In the genomic region with DNA sequence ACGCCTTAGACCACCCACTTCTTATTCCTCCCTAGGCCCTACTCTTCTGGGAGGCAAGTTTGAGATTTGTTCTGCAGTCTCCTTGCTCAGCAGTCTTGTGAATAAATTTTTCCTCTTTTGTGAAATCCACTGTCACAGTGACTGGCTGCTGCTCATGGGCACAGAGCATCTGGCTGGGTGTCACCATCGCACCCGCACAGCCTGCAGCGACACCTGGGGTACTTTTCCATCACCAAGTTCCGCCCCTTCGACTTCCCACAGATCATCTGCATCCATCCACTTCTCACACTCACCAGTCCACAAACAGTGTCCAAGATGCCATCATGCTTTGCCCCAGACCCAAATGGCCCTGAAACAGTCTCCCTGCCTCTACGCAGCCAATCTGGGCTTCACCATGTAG, we compare ENCODE assay signal across 20 cellular contexts.
"Had no signal": no experiment of that assay in that cellular context is flagged by ENCODE, and none has a peak within 500 bp of the region (broad histone marks: within the 10 kb centered on the region; RNA-seq: fewer than 3 reads in every experiment).

No MANE protein-coding gene starts in this region.

- H3K4me1 ChIP-seq: testis had no signal

- H3K4me3 ChIP-seq: esophagus muscularis mucosa, gastroesophageal sphincter, left ventricle myocardium inferior, lower lobe of right lung, sigmoid colon, skin epidermis, testis, transverse colon had no signal

- DNase-seq: effector memory CD8-positive, alpha-beta T cell; foreskin fibroblast; glutamatergic neuron; left ventricle myocardium inferior; lower lobe of right lung; nephron progenitor cell; sigmoid colon; stimulated activated CD4-positive, alpha-beta T cell treated with anti-CD3 and anti-CD28 coated beads, Interleukin-2, amount 100 ng/mL, for 24 hours; stimulated activated CD4-positive, alpha-beta T cell treated with anti-CD3 and anti-CD28 coated beads, Interleukin-4, amount 100 ng/mL, for 4 hours; stimulated activated naive B cell treated with anti-CD40 and anti-IgM and Interleukin-4, amounts not matched to agents 10 μg/mL and 1 μg/mL and 100 μg/mL, for 72 hours; stimulated activated naive CD8-positive, alpha-beta T cell treated with anti-CD3 and anti-CD28 coated beads, Interleukin-15, amount 100 ng/mL, for 72 hours; testis; transverse colon had no signal

- ATAC-seq: effector memory CD8-positive, alpha-beta T cell; gastroesophageal sphincter; lower lobe of right lung; stimulated activated naive B cell treated with anti-CD40 and anti-IgM and Interleukin-4, amounts not matched to agents 10 μg/mL and 1 μg/mL and 100 μg/mL, for 72 hours; stimulated activated naive CD8-positive, alpha-beta T cell treated with anti-CD3 and anti-CD28 coated beads, Interleukin-15, amount 100 ng/mL, for 72 hours had no signal

- H3K4me1 Mint-ChIP-seq: memory B cell had no signal

- H3K27me3 ChIP-seq: esophagus muscularis mucosa, gastroesophageal sphincter, sigmoid colon, testis, transverse colon had no signal

- H3K36me3 ChIP-seq: esophagus muscularis mucosa, gastroesophageal sphincter, left ventricle myocardium inferior, lower lobe of right lung, sigmoid colon, transverse colon had no signal

- H3K27me3 Mint-ChIP-seq: effector memory CD8-positive, alpha-beta T cell; stimulated activated naive CD8-positive, alpha-beta T cell treated with anti-CD3 and anti-CD28 coated beads, Interleukin-15, amount 100 ng/mL, for 72 hours had no signal

- H3K36me3 Mint-ChIP-seq: memory B cell, mesothelial cell of epicardium had no signal

- H3K27ac Mint-ChIP-seq: dendritic cell treated with granulocyte-macrophage colony-stimulating factor and Interleukin-4, amounts not matched to agents 40 ng/mL and 50 ng/mL, for 4 days; memory B cell; mesothelial cell of epicardium; nephron progenitor cell; stimulated activated naive B cell treated with anti-CD40 and anti-IgM and Interleukin-4, amounts not matched to agents 10 μg/mL and 1 μg/mL and 100 μg/mL, for 72 hours had no signal

- H3K9me3 ChIP-seq: esophagus muscularis mucosa, gastroesophageal sphincter, left ventricle myocardium inferior, lower lobe of right lung, sigmoid colon, testis, transverse colon had no signal

- H3K4me3 Mint-ChIP-seq: dendritic cell treated with granulocyte-macrophage colony-stimulating factor and Interleukin-4, amounts not matched to agents 40 ng/mL and 50 ng/mL, for 4 days; effector memory CD8-positive, alpha-beta T cell; memory B cell; mesothelial cell of epicardium; nephron progenitor cell; stimulated activated naive B cell treated with anti-CD40 and anti-IgM and Interleukin-4, amounts not matched to agents 10 μg/mL and 1 μg/mL and 100 μg/mL, for 72 hours; stimulated activated naive CD8-positive, alpha-beta T cell treated with anti-CD3 and anti-CD28 coated beads, Interleukin-15, amount 100 ng/mL, for 72 hours had no signal

- H3K9me3 Mint-ChIP-seq: dendritic cell treated with granulocyte-macrophage colony-stimulating factor and Interleukin-4, amounts not matched to agents 40 ng/mL and 50 ng/mL, for 4 days; effector memory CD8-positive, alpha-beta T cell; memory B cell; mesothelial cell of epicardium; stimulated activated naive CD8-positive, alpha-beta T cell treated with anti-CD3 and anti-CD28 coated beads, Interleukin-15, amount 100 ng/mL, for 72 hours had no signal

- H3K27ac ChIP-seq: epithelial cell of prostate, esophagus muscularis mucosa, gastroesophageal sphincter, left ventricle myocardium inferior, lower lobe of right lung, sigmoid colon, skin epidermis, testis had no signal
